ENCODE assay signal across 14 cellular contexts in genomic region chr19:43751466-43752220, GRCh38. TPM values are rescaled to one million over a fixed set of nuclear protein-coding genes. Genes with fewer than 3 reads are reported as not detected.
DNase-seq lines count a peak whose midpoint lies in the region; ATAC-seq, FAIRE-seq and TF ChIP-seq lines count a peak whose summit lies in the region.
"Had no signal": no experiment of that assay in that cellular context is flagged by ENCODE, and none has a peak within 500 bp of the region (broad histone marks: within the 10 kb centered on the region; RNA-seq: fewer than 3 reads in every experiment).

No MANE protein-coding gene starts in this region.

- H3K9me3 ChIP-seq in A549 (no peaks in the 10 kb centered on the region), IMR-90 (ENCODE audit: control insufficient read depth, insufficient read depth, low read length) (no peaks in the 10 kb centered on the region), suprapubic skin (no peaks in the 10 kb centered on the region), testis (no peaks in the 10 kb centered on the region)

- H2AK5ac ChIP-seq in IMR-90 (ENCODE audit: low read depth, low read length): peak overlapping the region; percentile 87; the same call in 1 of the 2 replicates

- peaks cover 13% of the 10 kb centered on the region for H3K9me1 ChIP-seq in IMR-90 (ENCODE audit: insufficient read depth, low read length)

- H3K36me3 ChIP-seq in IMR-90 (ENCODE audit: control insufficient read depth, insufficient read depth, low read length) (peaks cover 28% of the 10 kb centered on the region), bronchial epithelial cell (ENCODE audit: control insufficient read depth, insufficient read depth, low read length) (peaks cover 9% of the 10 kb centered on the region), suprapubic skin (peaks cover 46% of the 10 kb centered on the region), testis (ENCODE audit: low read depth, missing control alignments) (no peaks in the 10 kb centered on the region)

- no peak overlapping the region for H4K8ac ChIP-seq in IMR-90 (ENCODE audit: low read depth in 2 of 2, low read length in 2 of 2)

- no peak overlapping the region for H2BK120ac ChIP-seq in IMR-90 (ENCODE audit: low read depth, low read length)

- no peak overlapping the region for H3K14ac ChIP-seq in IMR-90 (replicated peaks; ENCODE audit: low read depth, low read length)

- POLR2A ChIA-PET in A549 (lab: Yijun Ruan, JAX): interaction anchor here (0.6 to 1.5 kb wide), 2 partner anchors 16 to 83 kb away, joined by 3 read pairs; no protein-coding TSS in a partner anchor
- POLR2A ChIA-PET in IMR-90 (lab: Charles Lee; ENCODE audit: unreplicated experiment): interaction anchor here (0.5 to 0.6 kb wide), 2 partner anchors 224 to 1054 kb away, joined by 5 to 9 read pairs; no protein-coding TSS in a partner anchor

- H2AK9ac ChIP-seq in IMR-90 (replicated peaks; ENCODE audit: low read depth, low read length, poor library complexity): no peak overlapping the region

- H3K4me2 ChIP-seq in A549: peak overlapping the region; percentile 93; the same call in 2 of the 3 replicates
- H3K4me2 ChIP-seq in IMR-90 (ENCODE audit: low read depth, low read length): no peak overlapping the region

- CTCF ChIA-PET in A549 (lab: Yijun Ruan, JAX): interaction anchor here (1.6 to 22.3 kb wide), 5 partner anchors 11 to 83 kb away, joined by 4 to 565 read pairs (median 96); partner anchors contain the start of gene KCNN4
- CTCF ChIA-PET in IMR-90 (lab: Yijun Ruan, JAX): interaction anchor here (0.7 kb wide), 1 partner anchor 15 kb away, joined by 3 read pairs; no protein-coding TSS in a partner anchor

- H4K5ac ChIP-seq in IMR-90 (ENCODE audit: low read depth, low read length): no peak overlapping the region

- peak overlapping the region in 1 of 2 experiments; percentile 94; a peak in 3 of 6 replicates for H3K27ac ChIP-seq in A549
- H3K27ac ChIP-seq in IMR-90 (ENCODE audit: insufficient read depth, low read length): no peak overlapping the region
- H3K27ac ChIP-seq in suprapubic skin: no peak overlapping the region
- H3K27ac ChIP-seq in testis: no peak overlapping the region

- BruUV-seq in IMR-90 (replicated peaks; lab: Mats Ljungman, UMichigan): no TSS peak

- no peak overlapping the region for H3K23ac ChIP-seq in IMR-90 (ENCODE audit: low read depth, low read length)

- TF ChIP-seq CTCF in A549 (IDR thresholded peaks at IDR 0.05): no peak
- TF ChIP-seq CTCF in IMR-90 (conservative IDR thresholded peaks at IDR 0.05; ENCODE audit: low read depth, low read length): no peak
- TF ChIP-seq CTCF in bronchial epithelial cell (IDR thresholded peaks at IDR 0.05; ENCODE audit: insufficient read depth, low read length, severe bottlenecking): no peak
- no peak for TF ChIP-seq CTCF in suprapubic skin (IDR thresholded peaks at IDR 0.05)
- no peak for TF ChIP-seq CTCF in testis (IDR thresholded peaks at IDR 0.05)

- H3K9ac ChIP-seq in IMR-90 (ENCODE audit: low read depth, low read length): no peak overlapping the region

- H3K18ac ChIP-seq in IMR-90 (ENCODE audit: low read depth, low read length): no peak overlapping the region

- H3K79me1 ChIP-seq in IMR-90 (ENCODE audit: low read depth in 1 of 2, low read length in 2 of 2): peaks cover 19 to 74% of the 10 kb centered on the region in 2 experiments

- no peak overlapping the region for H2BK20ac ChIP-seq in IMR-90 (ENCODE audit: low read depth, low read length)

- TF ChIP-seq POLR2A in A549 (IDR thresholded peaks at IDR 0.05; ENCODE audit: low read length) (no peak), IMR-90 (IDR thresholded peaks at IDR 0.05; ENCODE audit: low read depth, low read length) (no peak), suprapubic skin (IDR thresholded peaks at IDR 0.05) (no peak), testis (IDR thresholded peaks at IDR 0.05) (no peak)

- no peak overlapping the region for H3K4me3 ChIP-seq in A549
- no peak overlapping the region for H3K4me3 ChIP-seq in IMR-90 (ENCODE audit: insufficient read depth, low read depth, low read length)
- no peak overlapping the region for H3K4me3 ChIP-seq in bronchial epithelial cell (ENCODE audit: low read depth, low read length)
- H3K4me3 ChIP-seq in suprapubic skin: no peak overlapping the region
- no peak overlapping the region for H3K4me3 ChIP-seq in testis

- H3K4me1 ChIP-seq in A549: peaks cover 33% of the 10 kb centered on the region
- H3K4me1 ChIP-seq in IMR-90 (ENCODE audit: control insufficient read depth, insufficient read depth, low read length): peaks cover 11% of the 10 kb centered on the region
- peaks cover 44% of the 10 kb centered on the region for H3K4me1 ChIP-seq in suprapubic skin
- H3K4me1 ChIP-seq in testis: peaks cover 9% of the 10 kb centered on the region

- DNase-seq in A549 (ENCODE audit: low read depth in 1 of 2, low spot score in 1 of 2) (no peak), IMR-90 (peak; percentile 74), bronchial epithelial cell (ENCODE audit: low read depth) (peak; percentile 39), suprapubic skin (ENCODE audit: low spot score in 2 of 2) (no peak), testis (no peak)
- DNase-seq: activated gamma-delta T cell treated with Interleukin-2 at 50 U/mL for 16 hours, islet precursor cell, Karpas-422, NCI-H526 had no signal

- WGBS in A549 (ENCODE audit: missing lambda C conversion rate): 92% methylated on average over 4 of the region's 4 CpGs
- WGBS in IMR-90 (ENCODE audit: extremely low coverage in 2 of 2, insufficient read length in 1 of 2), 2 experiments: no CpG with 5 or more reads among the region's 4 CpGs
- 91% methylated on average over 4 of the region's 4 CpGs for WGBS in suprapubic skin
- 91 to 93% methylated on average over 4 of the region's 4 CpGs for WGBS in testis, 2 donors

- no peaks in the 10 kb centered on the region for H3K27me3 ChIP-seq in IMR-90 (ENCODE audit: control insufficient read depth, insufficient read depth, low read length)
- no peaks in the 10 kb centered on the region for H3K27me3 ChIP-seq in bronchial epithelial cell (ENCODE audit: control insufficient read depth, insufficient read depth, low read length)
- H3K27me3 ChIP-seq in suprapubic skin: no peaks in the 10 kb centered on the region
- H3K27me3 ChIP-seq in testis: no peaks in the 10 kb centered on the region

- H2AFZ ChIP-seq in IMR-90 (replicated peaks; ENCODE audit: low read length, poor library complexity): no peak overlapping the region

- no peak overlapping the region for H3K4ac ChIP-seq in IMR-90 (ENCODE audit: low read depth, low read length)

- H3K56ac ChIP-seq in IMR-90 (ENCODE audit: extremely low read depth, insufficient read depth, low read length): no peak overlapping the region

- in situ Hi-C loops in IMR-90 (cut with MboI; ENCODE audit: low sequenced_read_pairs): no loop called here

- ATAC-seq in A549: no peak
- no peak for ATAC-seq in IMR-90 (ENCODE audit: low read depth)
- no peak for ATAC-seq in HG03039 (IDR thresholded peaks at IDR 0.05; ENCODE audit: unreplicated experiment)

- peak overlapping the region; percentile 47 for H2BK5ac ChIP-seq in IMR-90 (ENCODE audit: low read depth, low read length, poor library complexity, severe bottlenecking)

- H4K91ac ChIP-seq in IMR-90 (ENCODE audit: insufficient read depth, low read depth, low read length): no peak overlapping the region

- no peak for TF ChIP-seq EP300 in A549 (IDR thresholded peaks at IDR 0.05)
- no peak for TF ChIP-seq EP300 in suprapubic skin (IDR thresholded peaks at IDR 0.05)

- no peak for FAIRE-seq in A549 (lab: Jason Lieb, UNC)
- FAIRE-seq in bronchial epithelial cell (lab: Jason Lieb, UNC): no peak

- peaks cover 25% of the 10 kb centered on the region for H4K20me1 ChIP-seq in IMR-90 (ENCODE audit: insufficient read depth, low read length)

- no peak for TF ChIP-seq RAD21 in A549 (conservative IDR thresholded peaks at IDR 0.05 in 1 of 2, IDR thresholded peaks at IDR 0.05 in 1 of 2)
- no peak for TF ChIP-seq RAD21 in IMR-90 (IDR thresholded peaks at IDR 0.05; ENCODE audit: low read length)

- intact Hi-C loops in IMR-90 (cut with micrococcal nuclease): no loop called here
- intact Hi-C loops in testis (cut with DNase I; ENCODE audit: low total_unique reads): no loop called here

- no peak overlapping the region for H2BK15ac ChIP-seq in IMR-90 (ENCODE audit: low read depth, low read length)

- dilution Hi-C loops in IMR-90 (cut with HindIII; ENCODE audit: low sequenced_read_pairs, unreplicated experiment): no loop called here

RNA-seq across cellular contexts. Expression of gene SMG9, which starts 3.1 kb away (rescaled TPM):
- polyA plus RNA-seq in A549 (2011; rRNA removed): 14.2 and 24.4 TPM in 2 replicates
- 21.1 and 23.9 TPM in 2 replicates for polyA plus RNA-seq in A549 (2012; cell fraction: cytosol; rRNA removed)
- polyA plus RNA-seq in A549 (2012; cell fraction: nucleus; rRNA removed): 112 and 116 TPM in 2 replicates
- 44.2 to 47.3 TPM (median 46.7 TPM) in 3 replicates for polyA plus RNA-seq in A549 (2017; fragmentation: RNase III; extraction: RNeasy Plus Mini Kit Qiagen cat#74134 plus additional on column Dnase treatment)
- 18.3 and 18.5 TPM in 2 replicates for polyA minus RNA-seq in A549 (2011; rRNA and poly(A)+ RNA removed)
- 4.8 and 5.8 TPM in 2 replicates for total RNA-seq in IMR-90 (2012; rRNA removed)
- polyA plus RNA-seq in IMR-90 (2012; rRNA removed): 21.4 and 24.3 TPM in 2 replicates
- polyA plus RNA-seq in IMR-90 (2012; cell fraction: cytosol; rRNA removed): 8.3 and 9.1 TPM in 2 replicates
- polyA plus RNA-seq in IMR-90 (2012; cell fraction: nucleus; rRNA removed; ENCODE audit: low replicate concordance): 60.7 and 76.3 TPM in 2 replicates
- 4.0 and 4.7 TPM in 2 replicates for total RNA-seq in bronchial epithelial cell
- total RNA-seq in suprapubic skin: 10 to 100 TPM; 21.5 to 44.4 (median 30.1) TPM
- 10 to 100 TPM; 65.0 to 76.8 TPM for total RNA-seq in testis
- polyA plus RNA-seq in testis (ENCODE audit: insufficient read depth, low read depth, low replicate concordance): 144 TPM

RNA-seq across cellular contexts. Expression of gene KCNN4, which starts 29.1 kb away (rescaled TPM):
- 15.7 and 20.7 TPM in 2 replicates for polyA plus RNA-seq in A549 (2011; rRNA removed)
- polyA plus RNA-seq in A549 (2012; cell fraction: cytosol; rRNA removed): 20.1 and 24.6 TPM in 2 replicates
- polyA plus RNA-seq in A549 (2012; cell fraction: nucleus; rRNA removed): 87.0 TPM in 2 replicates
- polyA plus RNA-seq in A549 (2017; fragmentation: RNase III; extraction: RNeasy Plus Mini Kit Qiagen cat#74134 plus additional on column Dnase treatment): 16.9 to 21.0 TPM (median 20.7 TPM) in 3 replicates
- 22.6 and 25.6 TPM in 2 replicates for polyA minus RNA-seq in A549 (2011; rRNA and poly(A)+ RNA removed)
- 0.54 and 0.83 TPM in 2 replicates for total RNA-seq in IMR-90 (2012; rRNA removed)
- 0.99 and 1.2 TPM in 2 replicates for polyA plus RNA-seq in IMR-90 (2012; rRNA removed)
- 0.80 and 0.93 TPM in 2 replicates for polyA plus RNA-seq in IMR-90 (2012; cell fraction: cytosol; rRNA removed)
- polyA plus RNA-seq in IMR-90 (2012; cell fraction: nucleus; rRNA removed; ENCODE audit: low replicate concordance): 1.3 and 4.5 TPM in 2 replicates
- total RNA-seq in bronchial epithelial cell: 0.26 and 9.7 TPM in 2 replicates
- total RNA-seq in suprapubic skin: 10 to 100 TPM; 26.4 to 77.9 (median 48.2) TPM
- total RNA-seq in testis: 1 to 10 TPM; 2.3 to 4.6 TPM
- 4.1 TPM for polyA plus RNA-seq in testis (ENCODE audit: insufficient read depth, low read depth, low replicate concordance)

RNA-seq across cellular contexts. Expression of gene IRGC, which starts 35.8 kb away (rescaled TPM):
- polyA plus RNA-seq in A549 (2011; rRNA removed): not detected in 2 replicates
- polyA plus RNA-seq in A549 (2012; cell fraction: cytosol; rRNA removed): not detected in 2 replicates
- polyA plus RNA-seq in A549 (2012; cell fraction: nucleus; rRNA removed): not detected in 2 replicates
- not detected in 3 replicates for polyA plus RNA-seq in A549 (2017; fragmentation: RNase III; extraction: RNeasy Plus Mini Kit Qiagen cat#74134 plus additional on column Dnase treatment)
- not detected in 2 replicates for polyA minus RNA-seq in A549 (2011; rRNA and poly(A)+ RNA removed)
- not detected in 2 replicates for total RNA-seq in IMR-90 (2012; rRNA removed)
- polyA plus RNA-seq in IMR-90 (2012; rRNA removed): not detected in 2 replicates
- not detected in 2 replicates for polyA plus RNA-seq in IMR-90 (2012; cell fraction: cytosol; rRNA removed)
- polyA plus RNA-seq in IMR-90 (2012; cell fraction: nucleus; rRNA removed; ENCODE audit: low replicate concordance): not detected in 2 replicates
- total RNA-seq in bronchial epithelial cell: not detected in 2 replicates
- total RNA-seq in suprapubic skin: not detected
- total RNA-seq in testis: 100 to 1,000 TPM in 1 of 2 donors, 10 to 100 TPM in 1; 97.4 to 218 TPM
- 167 TPM for polyA plus RNA-seq in testis (ENCODE audit: insufficient read depth, low read depth, low replicate concordance)
- total RNA-seq: progenitor cell of endocrine pancreas; T-helper 2 cell treated with Interferon-gamma antibody and Interleukin-4, amounts not matched to agents 100 ng/mL and 5 ng/mL, for 36 hours had no signal
- polyA plus RNA-seq: BJ, esophagus had no signal

RNA-seq across cellular contexts. Expression of gene LYPD5, which starts 50.6 kb away (rescaled TPM):
- 0.12 and 0.16 TPM in 2 replicates for polyA plus RNA-seq in A549 (2011; rRNA removed)
- 0.15 and 0.19 TPM in 2 replicates for polyA plus RNA-seq in A549 (2012; cell fraction: cytosol; rRNA removed)
- 0.28 and 0.33 TPM in 2 replicates for polyA plus RNA-seq in A549 (2012; cell fraction: nucleus; rRNA removed)
- 0.09 to 0.22 TPM (median 0.18 TPM) in 3 replicates for polyA plus RNA-seq in A549 (2017; fragmentation: RNase III; extraction: RNeasy Plus Mini Kit Qiagen cat#74134 plus additional on column Dnase treatment)
- 0.37 and 1.0 TPM in 2 replicates for polyA minus RNA-seq in A549 (2011; rRNA and poly(A)+ RNA removed)
- total RNA-seq in IMR-90 (2012; rRNA removed): under 0.01 and 0.36 TPM in 2 replicates
- 0.27 and 0.31 TPM in 2 replicates for polyA plus RNA-seq in IMR-90 (2012; rRNA removed)
- polyA plus RNA-seq in IMR-90 (2012; cell fraction: cytosol; rRNA removed): 0.15 and 0.93 TPM in 2 replicates
- polyA plus RNA-seq in IMR-90 (2012; cell fraction: nucleus; rRNA removed; ENCODE audit: low replicate concordance): 0.36 and 0.54 TPM in 2 replicates
- total RNA-seq in bronchial epithelial cell: 0.38 and 0.53 TPM in 2 replicates
- total RNA-seq in suprapubic skin: 100 to 1,000 TPM in 1 of 4 donors, 10 to 100 TPM in 3; 48.5 to 114 (median 98.5) TPM
- 10 to 100 TPM in 1 of 2 donors, 1 to 10 TPM in 1; 4.9 to 14.7 TPM for total RNA-seq in testis
- 12.6 TPM for polyA plus RNA-seq in testis (ENCODE audit: insufficient read depth, low read depth, low replicate concordance)
- total RNA-seq: progenitor cell of endocrine pancreas had no signal

Comparison
In these comparisons a context has a peak if more than half of its experiments do, and no peak if none do; other contexts are left out.
1. DNase-seq: peak in IMR-90 (single experiment) and bronchial epithelial cell (single experiment); none in A549 (0 of 2), suprapubic skin (0 of 2) and testis (single experiment).
2. RNA of gene IRGC, which starts 35.8 kb away (total RNA-seq): 97.4 to 218 TPM in testis; not detected in IMR-90, not detected in bronchial epithelial cell and not detected in suprapubic skin; every median in the first group is over 10 times any median in the second.